In the genomic region with DNA sequence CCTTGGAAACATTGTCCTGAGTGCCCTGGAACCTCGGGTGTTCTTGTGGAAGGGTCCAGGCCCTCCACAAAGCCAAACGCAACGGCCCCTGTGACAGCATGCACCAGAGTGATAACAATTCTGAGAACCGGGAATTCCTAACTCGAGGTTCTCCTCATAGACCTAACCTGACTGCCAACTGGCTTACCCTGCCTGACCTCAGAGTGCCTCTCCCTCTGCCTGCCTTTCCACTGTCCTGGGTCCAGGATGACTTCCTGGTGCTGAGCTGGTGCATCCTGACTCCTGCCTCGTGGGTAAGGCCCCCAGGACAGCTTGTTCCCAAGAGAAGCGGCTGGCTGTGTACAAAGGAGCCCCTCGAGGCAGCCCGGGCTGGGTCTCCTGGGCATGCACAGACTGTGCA, we compare ENCODE assay signal across 29 cellular contexts. TPM values are rescaled to one million over a fixed set of nuclear protein-coding genes. Genes with fewer than 3 reads are reported as not detected.
"Had no signal": no experiment of that assay in that cellular context is flagged by ENCODE, and none has a peak within 500 bp of the region (broad histone marks: within the 10 kb centered on the region; RNA-seq: fewer than 3 reads in every experiment).

No MANE protein-coding gene starts in this region.

- H3K79me2 ChIP-seq: hepatocyte had no signal

- H3K4me3 ChIP-seq: colonic mucosa, esophagus squamous epithelium, hepatocyte, ovary, stomach, thyroid gland, upper lobe of left lung, vagina had no signal

- H3K27ac ChIP-seq: colonic mucosa, epithelial cell of prostate, esophagus squamous epithelium, hepatocyte, ovary, stomach, thyroid gland, upper lobe of left lung, vagina, WERI-Rb-1 had no signal

- DNase-seq: activated CD4-positive, alpha-beta T cell treated with anti-CD3 and anti-CD28 coated beads for 48 hours; activated CD4-positive, alpha-beta T cell treated with anti-CD3 and anti-CD28 coated beads, Interleukin-2, amount 50 U/mL, for 48 hours; activated CD8-positive, alpha-beta memory T cell treated with anti-CD3 and anti-CD28 coated beads, Interleukin-2, amount 50 U/mL, for 48 hours; activated gamma-delta T cell treated with Interleukin-2 at 50 U/mL for 16 hours; activated naive CD4-positive, alpha-beta T cell treated with anti-CD3 and anti-CD28 coated beads, Interleukin-2, amount 50 U/mL, for 16 hours; activated T-cell treated with anti-CD3 and anti-CD28 coated beads, Interleukin-2, amount 50 U/mL, for 24 hours; cerebellar nuclear complex; colonic mucosa; effector CD8-positive, alpha-beta T cell; esophagus squamous epithelium; foreskin melanocyte; islet precursor cell; mammary epithelial cell; ovary; retina; stimulated activated CD4-positive, alpha-beta T cell treated with anti-CD3 and anti-CD28 coated beads, Interleukin-15, amount 100 ng/mL, for 24 hours; stimulated activated CD4-positive, alpha-beta T cell treated with anti-CD3 and anti-CD28 coated beads, Interleukin-2, amount 100 ng/mL, for 24 hours; stimulated activated naive B cell treated with anti-CD40 and anti-IgM and Interleukin-4, amounts not matched to agents 10 μg/mL and 1 μg/mL and 100 μg/mL, for 72 hours; stomach; T-helper 17 cell; T1000; thyroid gland; upper lobe of left lung; WERI-Rb-1 had no signal

- H3K9me3 ChIP-seq: colonic mucosa, esophagus squamous epithelium, ovary, stomach, thyroid gland, upper lobe of left lung, vagina had no signal

- ATAC-seq: activated CD4-positive, CD25-positive, alpha-beta regulatory T cell treated with anti-CD3 and anti-CD28 coated beads, Interleukin-2, amount 50 U/mL, for 24 hours; stimulated activated naive B cell treated with anti-CD40 and anti-IgM and Interleukin-4, amounts not matched to agents 10 μg/mL and 1 μg/mL and 100 μg/mL, for 72 hours; T-helper 17 cell had no signal

- H3K27me3 ChIP-seq: colonic mucosa, hepatocyte, ovary, thyroid gland, upper lobe of left lung, vagina had no signal

- H3K4me2 ChIP-seq: hepatocyte had no signal

- H2AFZ ChIP-seq: hepatocyte had no signal

- H3K4me1 ChIP-seq: colonic mucosa, esophagus squamous epithelium, stomach, vagina had no signal

- H3K36me3 ChIP-seq: colonic mucosa, esophagus squamous epithelium, ovary, stomach, thyroid gland, upper lobe of left lung, vagina, WERI-Rb-1 had no signal

RNA-seq across cellular contexts. Expression of a gene that starts 51.8 kb away (rescaled TPM):
- total RNA-seq: progenitor cell of endocrine pancreas, T-helper 17 cell had no signal
- polyA plus RNA-seq: hepatocyte, mammary epithelial cell had no signal
